1 cellular context compared by ENCODE assay signal in the genomic region with DNA sequence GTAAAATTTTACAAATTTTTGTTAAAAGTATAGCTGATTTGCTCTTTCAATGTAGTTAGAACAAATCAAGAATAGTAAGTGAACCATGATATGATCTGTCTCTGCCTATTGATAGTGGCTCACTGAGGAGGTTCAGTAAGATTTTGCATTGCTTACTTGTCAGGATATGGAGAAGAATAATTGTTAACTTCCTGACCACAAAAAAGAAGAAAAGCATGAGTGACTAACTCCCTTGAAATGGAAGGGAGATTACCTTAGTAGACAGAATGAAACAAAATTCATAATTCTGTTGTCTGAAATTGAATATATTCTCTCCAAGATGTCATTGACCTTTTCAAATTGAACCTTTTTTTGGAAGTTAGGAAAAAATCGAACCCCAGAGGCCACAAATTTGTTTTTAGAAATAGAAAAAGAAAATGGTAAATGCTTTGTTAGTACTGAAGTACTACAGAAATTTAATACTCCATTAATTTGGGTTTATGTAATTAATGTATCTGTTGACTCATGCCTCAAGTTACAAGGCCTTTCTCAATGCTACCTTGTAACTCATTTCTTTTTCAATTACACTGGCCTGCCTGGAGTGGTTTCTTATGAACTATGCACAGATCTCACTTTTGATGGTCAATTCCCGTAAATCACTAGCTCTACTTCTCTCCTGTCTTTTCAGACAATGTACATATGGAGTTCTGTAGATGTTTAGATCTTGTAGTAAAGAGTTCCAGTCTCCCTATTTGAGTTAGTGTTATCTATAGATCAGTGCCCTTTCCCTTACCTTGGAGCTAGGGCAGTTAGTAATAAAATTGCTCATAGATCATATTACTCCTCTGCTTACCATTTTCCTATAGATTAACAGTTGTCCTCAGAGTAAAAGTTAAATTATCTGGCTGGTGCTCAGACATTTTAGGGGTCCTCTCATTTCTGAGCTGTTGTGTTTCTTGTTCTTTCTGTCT.
TF ChIP-seq lines count a peak whose summit lies in the region.

No MANE protein-coding gene starts in this region.

TF ChIP-seq in WTC11, 78 proteins besides CTCF, POLR2A, EP300 and RAD21 (continued from another document):
- TF ChIP-seq, protein P1, sequence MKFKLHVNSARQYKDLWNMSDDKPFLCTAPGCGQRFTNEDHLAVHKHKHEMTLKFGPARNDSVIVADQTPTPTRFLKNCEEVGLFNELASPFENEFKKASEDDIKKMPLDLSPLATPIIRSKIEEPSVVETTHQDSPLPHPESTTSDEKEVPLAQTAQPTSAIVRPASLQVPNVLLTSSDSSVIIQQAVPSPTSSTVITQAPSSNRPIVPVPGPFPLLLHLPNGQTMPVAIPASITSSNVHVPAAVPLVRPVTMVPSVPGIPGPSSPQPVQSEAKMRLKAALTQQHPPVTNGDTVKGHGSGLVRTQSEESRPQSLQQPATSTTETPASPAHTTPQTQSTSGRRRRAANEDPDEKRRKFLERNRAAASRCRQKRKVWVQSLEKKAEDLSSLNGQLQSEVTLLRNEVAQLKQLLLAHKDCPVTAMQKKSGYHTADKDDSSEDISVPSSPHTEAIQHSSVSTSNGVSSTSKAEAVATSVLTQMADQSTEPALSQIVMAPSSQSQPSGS (CRISPR knock-in tag; IDR thresholded peaks at IDR 0.05; ENCODE audit: borderline replicate concordance, low read depth): no peak
